ENCODE assay signal across 8 cellular contexts in genomic region chr13:20118268-20119140, GRCh38. TPM values are rescaled to one million over a fixed set of nuclear protein-coding genes. Genes with fewer than 3 reads are reported as not detected.
DNase-seq lines count a peak whose midpoint lies in the region; ATAC-seq and TF ChIP-seq lines count a peak whose summit lies in the region.

No MANE protein-coding gene starts in this region.

- no peak overlapping the region for H3K23ac ChIP-seq in mesendoderm (ENCODE audit: low read length)

- H3K9me3 ChIP-seq in ectodermal cell (ENCODE audit: control insufficient read depth, low read length), result no peaks in the 10 kb centered on the region
- no peaks in the 10 kb centered on the region for H3K9me3 ChIP-seq in stomach smooth muscle (ENCODE audit: control insufficient read depth in 2 of 2, low read length in 2 of 2)
- no peaks in the 10 kb centered on the region for H3K9me3 ChIP-seq in Karpas-422 (ENCODE audit: low read length)

- peaks cover 18% of the 10 kb centered on the region for H3K4me1 Mint-ChIP-seq in activated CD4-positive, alpha-beta T cell treated with anti-CD3 and anti-CD28 coated beads for 36 hours

- H3K4me1 ChIP-seq in ectodermal cell (ENCODE audit: control insufficient read depth, insufficient read depth, low read length) (no peaks in the 10 kb centered on the region), mesendoderm (ENCODE audit: control insufficient read depth, low read depth, low read length) (no peaks in the 10 kb centered on the region), stomach smooth muscle (ENCODE audit: control insufficient read depth, insufficient read depth, low read length) (peaks cover 11% of the 10 kb centered on the region), Karpas-422 (ENCODE audit: low read length) (peaks cover 11% of the 10 kb centered on the region)

- no peaks in the 10 kb centered on the region for H3K9me2 ChIP-seq in Karpas-422 (replicated peaks; ENCODE audit: insufficient read depth, low read length)

- peak overlapping the region; percentile 69 for H3K18ac ChIP-seq in mesendoderm (ENCODE audit: low read length)

- CTCF ChIA-PET in activated CD4-positive, alpha-beta T cell treated with anti-CD3 and anti-CD28 coated beads for 36 hours (lab: Charles Lee), result interaction anchor here (0.6 to 1.5 kb wide), 9 partner anchors 10 to 261 kb away, joined by 3 to 12 read pairs (median 4); no protein-coding TSS in a partner anchor

- no peak overlapping the region for H2AFZ ChIP-seq in Karpas-422 (ENCODE audit: low read length)

- H3K79me2 ChIP-seq in mesendoderm (ENCODE audit: control insufficient read depth, insufficient read depth, low read length) (no peaks in the 10 kb centered on the region), Karpas-422 (ENCODE audit: low read length) (no peaks in the 10 kb centered on the region)

- POLR2A ChIA-PET in activated CD4-positive, alpha-beta T cell treated with anti-CD3 and anti-CD28 coated beads for 36 hours (lab: Charles Lee), result interaction anchor here (1.0 to 1.3 kb wide), 2 partner anchors 9 to 257 kb away, joined by 3 read pairs; no protein-coding TSS in a partner anchor

- TF ChIP-seq CTCF in GM12874 (IDR thresholded peaks at IDR 0.05; ENCODE audit: insufficient read depth, low read depth, low read length), result peak; percentile 39

- H3K27ac Mint-ChIP-seq in activated CD4-positive, alpha-beta T cell treated with anti-CD3 and anti-CD28 coated beads for 36 hours, result peak overlapping the region; percentile 80

- H3K27ac ChIP-seq in ectodermal cell (ENCODE audit: insufficient read depth, low read depth, low read length, poor library complexity, severe bottlenecking) (no peak overlapping the region), mesendoderm (ENCODE audit: low read depth, low read length) (no peak overlapping the region), stomach smooth muscle (ENCODE audit: low read length) (peak overlapping the region; percentile 81), Karpas-422 (ENCODE audit: low read length) (no peak overlapping the region)

- peak; percentile 50 for ATAC-seq in HG03066 (IDR thresholded peaks at IDR 0.05; ENCODE audit: low read depth, unreplicated experiment)
- peak; percentile 3 for ATAC-seq in activated CD4-positive, alpha-beta T cell treated with anti-CD3 and anti-CD28 coated beads for 36 hours

- H3K79me1 ChIP-seq in mesendoderm (ENCODE audit: low read length), result no peaks in the 10 kb centered on the region

- no peak overlapping the region for H2BK5ac ChIP-seq in mesendoderm (ENCODE audit: low read length)

- no peaks in the 10 kb centered on the region for H3K36me3 Mint-ChIP-seq in activated CD4-positive, alpha-beta T cell treated with anti-CD3 and anti-CD28 coated beads for 36 hours (ENCODE audit: low read depth)

- peak overlapping the region; percentile 80 for H3K56ac ChIP-seq in mesendoderm (ENCODE audit: low read length)

- H2BK120ac ChIP-seq in mesendoderm (ENCODE audit: low read depth, low read length), result no peak overlapping the region

- H3K27me3 ChIP-seq in ectodermal cell (ENCODE audit: control insufficient read depth, insufficient read depth, low read length, poor library complexity, severe bottlenecking), result peaks cover 5% of the 10 kb centered on the region
- no peaks in the 10 kb centered on the region for H3K27me3 ChIP-seq in mesendoderm (ENCODE audit: insufficient read depth, low read length, poor library complexity)
- no peaks in the 10 kb centered on the region for H3K27me3 ChIP-seq in stomach smooth muscle (ENCODE audit: control insufficient read depth in 1 of 2, insufficient read depth in 2 of 2, low read length in 2 of 2)
- no peaks in the 10 kb centered on the region for H3K27me3 ChIP-seq in Karpas-422 (ENCODE audit: low read length)

- H3K4me2 ChIP-seq in mesendoderm (ENCODE audit: low read length) (peak overlapping the region; percentile 90), Karpas-422 (ENCODE audit: low read depth, low read length, poor library complexity, severe bottlenecking) (no peak overlapping the region)

- H3K27me3 Mint-ChIP-seq in activated CD4-positive, alpha-beta T cell treated with anti-CD3 and anti-CD28 coated beads for 36 hours, result no peaks in the 10 kb centered on the region

- no peak overlapping the region for H4K8ac ChIP-seq in mesendoderm (ENCODE audit: low read depth, low read length)

- H3K4me3 ChIP-seq in ectodermal cell (ENCODE audit: insufficient read depth, low read depth, low read length) (peak overlapping the region; percentile 35), mesendoderm (ENCODE audit: low read length) (peak overlapping the region; percentile 48), stomach smooth muscle (ENCODE audit: low read length in 2 of 2) (peak overlapping the region; percentile 72 to 82), Karpas-422 (ENCODE audit: low read length) (no peak overlapping the region)

- intact Hi-C loops in activated CD4-positive, alpha-beta T cell treated with anti-CD3 and anti-CD28 coated beads for 36 hours (cut with DNase I, micrococcal nuclease), result loop anchor here in 1 of 2 experiments (1.0 to 2.0 kb wide), 3 partner anchors 160 to 488 kb away; partner anchors contain the start of genes IFT88 and ZMYM2

- no peak overlapping the region for H2AK5ac ChIP-seq in mesendoderm (ENCODE audit: low read length)

- peak overlapping the region; percentile 79 for H3K4me3 Mint-ChIP-seq in activated CD4-positive, alpha-beta T cell treated with anti-CD3 and anti-CD28 coated beads for 36 hours

- no peak overlapping the region for H4K5ac ChIP-seq in mesendoderm (ENCODE audit: low read length)

- H3K36me3 ChIP-seq in ectodermal cell (ENCODE audit: control insufficient read depth, insufficient read depth, low read length) (no peaks in the 10 kb centered on the region), mesendoderm (ENCODE audit: control insufficient read depth, insufficient read depth, low read length) (no peaks in the 10 kb centered on the region), stomach smooth muscle (ENCODE audit: control insufficient read depth in 2 of 2, insufficient read depth in 2 of 2, low read length in 2 of 2) (no peaks in the 10 kb centered on the region), Karpas-422 (ENCODE audit: insufficient read depth, low read length) (no peaks in the 10 kb centered on the region)

- no peak overlapping the region for H3K4ac ChIP-seq in mesendoderm (ENCODE audit: low read depth, low read length)

- H3K9me3 Mint-ChIP-seq in activated CD4-positive, alpha-beta T cell treated with anti-CD3 and anti-CD28 coated beads for 36 hours (ENCODE audit: low read depth), result no peaks in the 10 kb centered on the region

- no peaks in the 10 kb centered on the region for H4K20me1 ChIP-seq in Karpas-422 (ENCODE audit: insufficient read depth, low read depth, low read length)

- H3K9ac ChIP-seq in mesendoderm (ENCODE audit: low read length) (peak overlapping the region; percentile 71), stomach smooth muscle (ENCODE audit: low read length in 2 of 2) (peak overlapping the region; percentile 80 to 85), Karpas-422 (ENCODE audit: low read length) (no peak overlapping the region)

- no peak overlapping the region for H2BK15ac ChIP-seq in mesendoderm (replicated peaks; ENCODE audit: low read depth)

- 3 to 5% methylated on average over 47 to 54 of the region's 55 CpGs for WGBS in ectodermal cell, 2 experiments
- WGBS in mesendoderm (ENCODE audit: extremely low coverage, insufficient coverage, low lambda C conversion rate), result no CpG with 5 or more reads among the region's 55 CpGs

- peak; percentile 49 for DNase-seq in activated CD4-positive, alpha-beta T cell treated with anti-CD3 and anti-CD28 coated beads for 36 hours
- DNase-seq in mesendoderm (peak; percentile 57), NCI-H2107 (lab: John Stamatoyannopoulos, UW) (no peak), Karpas-422 (no peak)

RNA-seq across cellular contexts. Expression of gene GJA3, which starts 42.3 kb away (rescaled TPM):
- under 1 TPM; 0.26 to 0.32 TPM for total RNA-seq in activated CD4-positive, alpha-beta T cell treated with anti-CD3 and anti-CD28 coated beads for 36 hours
- polyA plus RNA-seq in ectodermal cell (2013, experiment 1 of 4), result 0.26 TPM
- polyA plus RNA-seq in ectodermal cell (2013, experiment 2 of 4), result 0.21 TPM
- 0.16 TPM for polyA plus RNA-seq in ectodermal cell (2013, experiment 3 of 4)
- polyA plus RNA-seq in ectodermal cell (2013, experiment 4 of 4), result 0.20 TPM
- polyA plus RNA-seq in mesendoderm (2013, experiment 1 of 2), result 0.14 TPM
- 0.18 TPM for polyA plus RNA-seq in mesendoderm (2013, experiment 2 of 2)
- total RNA-seq in Karpas-422 (2014; rRNA removed; shearing (Covaris generic); ENCODE audit: low replicate concordance), result 5.0 and 5.8 TPM in 2 replicates

Comparison
In these comparisons a context has a peak if more than half of its experiments do, and no peak if none do; other contexts are left out.
1. DNase-seq: peak in activated CD4-positive, alpha-beta T cell treated with anti-CD3 and anti-CD28 coated beads for 36 hours (single experiment) and mesendoderm (single experiment); none in NCI-H2107 (single experiment) and Karpas-422 (single experiment).